In genomic region chr6:160125105-160125504, GRCh38 we compare ENCODE assay signal across 1 cellular context.
A peak's percentile ranks its signal among the peaks of the same experiment; 100 is the strongest.
TF ChIP-seq lines count a peak whose summit lies in the region.

No MANE protein-coding gene starts in this region.

TF ChIP-seq in HepG2, 621 proteins besides CTCF, POLR2A, EP300 and RAD21 (continued from another document):
- TF ChIP-seq, protein P1, sequence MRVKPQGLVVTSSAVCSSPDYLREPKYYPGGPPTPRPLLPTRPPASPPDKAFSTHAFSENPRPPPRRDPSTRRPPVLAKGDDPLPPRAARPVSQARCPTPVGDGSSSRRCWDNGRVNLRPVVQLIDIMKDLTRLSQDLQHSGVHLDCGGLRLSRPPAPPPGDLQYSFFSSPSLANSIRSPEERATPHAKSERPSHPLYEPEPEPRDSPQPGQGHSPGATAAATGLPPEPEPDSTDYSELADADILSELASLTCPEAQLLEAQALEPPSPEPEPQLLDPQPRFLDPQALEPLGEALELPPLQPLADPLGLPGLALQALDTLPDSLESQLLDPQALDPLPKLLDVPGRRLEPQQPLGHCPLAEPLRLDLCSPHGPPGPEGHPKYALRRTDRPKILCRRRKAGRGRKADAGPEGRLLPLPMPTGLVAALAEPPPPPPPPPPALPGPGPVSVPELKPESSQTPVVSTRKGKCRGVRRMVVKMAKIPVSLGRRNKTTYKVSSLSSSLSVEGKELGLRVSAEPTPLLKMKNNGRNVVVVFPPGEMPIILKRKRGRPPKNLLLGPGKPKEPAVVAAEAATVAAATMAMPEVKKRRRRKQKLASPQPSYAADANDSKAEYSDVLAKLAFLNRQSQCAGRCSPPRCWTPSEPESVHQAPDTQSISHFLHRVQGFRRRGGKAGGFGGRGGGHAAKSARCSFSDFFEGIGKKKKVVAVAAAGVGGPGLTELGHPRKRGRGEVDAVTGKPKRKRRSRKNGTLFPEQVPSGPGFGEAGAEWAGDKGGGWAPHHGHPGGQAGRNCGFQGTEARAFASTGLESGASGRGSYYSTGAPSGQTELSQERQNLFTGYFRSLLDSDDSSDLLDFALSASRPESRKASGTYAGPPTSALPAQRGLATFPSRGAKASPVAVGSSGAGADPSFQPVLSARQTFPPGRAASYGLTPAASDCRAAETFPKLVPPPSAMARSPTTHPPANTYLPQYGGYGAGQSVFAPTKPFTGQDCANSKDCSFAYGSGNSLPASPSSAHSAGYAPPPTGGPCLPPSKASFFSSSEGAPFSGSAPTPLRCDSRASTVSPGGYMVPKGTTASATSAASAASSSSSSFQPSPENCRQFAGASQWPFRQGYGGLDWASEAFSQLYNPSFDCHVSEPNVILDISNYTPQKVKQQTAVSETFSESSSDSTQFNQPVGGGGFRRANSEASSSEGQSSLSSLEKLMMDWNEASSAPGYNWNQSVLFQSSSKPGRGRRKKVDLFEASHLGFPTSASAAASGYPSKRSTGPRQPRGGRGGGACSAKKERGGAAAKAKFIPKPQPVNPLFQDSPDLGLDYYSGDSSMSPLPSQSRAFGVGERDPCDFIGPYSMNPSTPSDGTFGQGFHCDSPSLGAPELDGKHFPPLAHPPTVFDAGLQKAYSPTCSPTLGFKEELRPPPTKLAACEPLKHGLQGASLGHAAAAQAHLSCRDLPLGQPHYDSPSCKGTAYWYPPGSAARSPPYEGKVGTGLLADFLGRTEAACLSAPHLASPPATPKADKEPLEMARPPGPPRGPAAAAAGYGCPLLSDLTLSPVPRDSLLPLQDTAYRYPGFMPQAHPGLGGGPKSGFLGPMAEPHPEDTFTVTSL (CRISPR knock-in tag; IDR thresholded peaks at IDR 0.05; ENCODE audit: borderline replicate concordance): peak; percentile 49; the same call in 1 of the 2 replicates
- peak; percentile 59; the same call in 1 of the 2 replicates for TF ChIP-seq TOPORS (CRISPR knock-in tag; IDR thresholded peaks at IDR 0.05)
